ENCODE assay signal across 12 cellular contexts in the genomic region with DNA sequence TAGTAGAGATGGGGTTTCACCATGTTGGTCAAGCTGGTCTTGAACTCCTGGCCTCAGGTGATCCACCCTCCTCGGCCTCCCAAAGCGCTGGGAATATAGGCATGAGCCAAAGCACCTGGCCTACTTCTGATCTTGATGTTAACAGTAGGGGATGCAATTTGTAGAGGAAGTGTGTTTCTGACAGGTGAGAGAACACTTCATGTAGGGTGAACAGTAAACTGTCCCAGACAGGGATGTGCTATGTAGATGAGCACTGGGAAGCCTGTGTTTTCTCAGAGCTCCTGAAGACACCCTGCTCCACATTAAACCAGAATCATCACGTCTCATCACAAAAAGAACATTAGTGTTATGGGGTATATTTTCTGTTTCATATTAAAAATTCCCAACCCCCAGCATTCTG.
"Had no signal": no experiment of that assay in that cellular context is flagged by ENCODE, and none has a peak within 500 bp of the region (broad histone marks: within the 10 kb centered on the region; RNA-seq: fewer than 3 reads in every experiment).

No MANE protein-coding gene starts in this region.

- H3K4me3 Mint-ChIP-seq: activated naive CD4-positive, alpha-beta T cell treated with anti-CD3 and anti-CD28 coated beads, Interleukin-2, amount 10 ng/mL, durations not matched to agents 7 days and 5 days; mesothelial cell of epicardium had no signal

- DNase-seq: activated naive CD4-positive, alpha-beta T cell treated with anti-CD3 and anti-CD28 coated beads, Interleukin-2, amount 10 ng/mL, durations not matched to agents 7 days and 5 days; caudate nucleus; heart right ventricle; left cardiac atrium; lower lobe of right lung; pancreas; sigmoid colon; spleen; T-helper 9 cell; thyroid gland had no signal

- H3K27me3 ChIP-seq: heart right ventricle, pancreas, sigmoid colon, spleen, thyroid gland had no signal

- H3K27ac ChIP-seq: coronary artery, heart right ventricle, lower lobe of right lung, pancreas, sigmoid colon, thyroid gland had no signal

- H3K4me1 ChIP-seq: pancreas, thyroid gland had no signal

- H3K36me3 Mint-ChIP-seq: mesothelial cell of epicardium had no signal

- H3K4me3 ChIP-seq: coronary artery, heart right ventricle, lower lobe of right lung, pancreas, sigmoid colon, spleen, thyroid gland had no signal

- H3K9me3 ChIP-seq: heart right ventricle, lower lobe of right lung, pancreas, sigmoid colon, spleen, thyroid gland had no signal

- H3K27ac Mint-ChIP-seq: activated naive CD4-positive, alpha-beta T cell treated with anti-CD3 and anti-CD28 coated beads, Interleukin-2, amount 10 ng/mL, durations not matched to agents 7 days and 5 days; mesothelial cell of epicardium had no signal

- H3K9me3 Mint-ChIP-seq: activated naive CD4-positive, alpha-beta T cell treated with anti-CD3 and anti-CD28 coated beads, Interleukin-2, amount 10 ng/mL, durations not matched to agents 7 days and 5 days had no signal

- ATAC-seq: heart right ventricle, left cardiac atrium, lower lobe of right lung, pancreas had no signal

- H3K36me3 ChIP-seq: heart right ventricle, lower lobe of right lung, pancreas, sigmoid colon, thyroid gland had no signal
